Comparison of ENCODE assay signal across 16 cellular contexts in genomic region chr16:52872706-52873105, GRCh38.
DNase-seq lines count a peak whose midpoint lies in the region; ATAC-seq and TF ChIP-seq lines count a peak whose summit lies in the region.
"Had no signal": no experiment of that assay in that cellular context is flagged by ENCODE, and none has a peak within 500 bp of the region (broad histone marks: within the 10 kb centered on the region; RNA-seq: fewer than 3 reads in every experiment).

No MANE protein-coding gene starts in this region.

- H3K9me3 Mint-ChIP-seq in GM23338 = peaks cover 4% of the 10 kb centered on the region; the same call in 2 of the 3 replicates
- peaks cover 0 to 7% (median 0%) of the 10 kb centered on the region in 5 experiments for H3K9me3 Mint-ChIP-seq in brain
- H3K9me3 Mint-ChIP-seq in neural crest cell = peaks cover 4% of the 10 kb centered on the region
- H3K9me3 Mint-ChIP-seq: CD8-positive, alpha-beta T cell had no signal

- no peaks in the 10 kb centered on the region for H3K27me3 ChIP-seq in GM23338 (ENCODE audit: insufficient read depth)
- no peaks in the 10 kb centered on the region for H3K27me3 ChIP-seq in aorta (ENCODE audit: control insufficient read depth in 1 of 2, insufficient read depth in 2 of 2, low read length in 1 of 2)
- H3K27me3 ChIP-seq: BLaER1 treated with 17β-estradiol and CSF1 and Interleukin-3, amounts not matched to agents 10 nM and 100 nM had no signal

- no peaks in the 10 kb centered on the region for H4K20me1 ChIP-seq in GM23338 (replicated peaks; ENCODE audit: insufficient read depth)
- H4K20me1 ChIP-seq: BLaER1 treated with 17β-estradiol and CSF1 and Interleukin-3, amounts not matched to agents 10 nM and 100 nM had no signal

- H3K36me3 Mint-ChIP-seq in GM23338 (ENCODE audit: low read depth) (0 out of 3 replicates have a peak, but pooled peaks cover 3% of the 10 kb centered on the region), brain (no peaks in the 10 kb centered on the region), neural crest cell (ENCODE audit: low read depth) (peaks cover 4% of the 10 kb centered on the region)
- H3K36me3 Mint-ChIP-seq: CD8-positive, alpha-beta T cell had no signal

- no peak overlapping the region for H3K27ac Mint-ChIP-seq in GM23338
- peak overlapping the region in 4 of 5 experiments; percentile 32 to 87 (median 53) for H3K27ac Mint-ChIP-seq in brain
- peak overlapping the region; percentile 28 for H3K27ac Mint-ChIP-seq in neural crest cell (ENCODE audit: unreplicated experiment)
- H3K27ac Mint-ChIP-seq: B cell; CD8-positive, alpha-beta T cell; H9 had no signal

- H3K9me2 ChIP-seq in GM23338 (ENCODE audit: insufficient read depth) = peaks cover 6% of the 10 kb centered on the region; the same call in 1 of the 2 replicates

- ATAC-seq in GM23338 (no peak), aorta (ENCODE audit: low FRiP score) (no peak), left lobe of liver (no peak)
- ATAC-seq: CD8-positive, alpha-beta T cell had no signal

- H3K27me3 Mint-ChIP-seq in GM23338 (ENCODE audit: insufficient read depth, low read depth, poor library complexity) (no peaks in the 10 kb centered on the region), brain (no peaks in the 10 kb centered on the region), neural crest cell (ENCODE audit: low read depth) (no peaks in the 10 kb centered on the region)

- H3K79me2 ChIP-seq in GM23338 (replicated peaks; ENCODE audit: insufficient read depth) = no peaks in the 10 kb centered on the region

- H3K4me3 Mint-ChIP-seq in GM23338 (no peak overlapping the region), brain (peak overlapping the region in 3 of 5 experiments; percentile 5 to 55 (median 10)), neural crest cell (no peak overlapping the region)
- H3K4me3 Mint-ChIP-seq: B cell; CD8-positive, alpha-beta T cell; H9 had no signal

- no peak for TF ChIP-seq CTCF in GM23338 (conservative IDR thresholded peaks at IDR 0.05; ENCODE audit: low read depth in 2 of 2)
- no peak for TF ChIP-seq CTCF in brain (conservative IDR thresholded peaks at IDR 0.05)
- TF ChIP-seq CTCF in neural crest cell (conservative IDR thresholded peaks at IDR 0.05) = no peak

- H3F3A ChIP-seq in GM23338 (replicated peaks; ENCODE audit: low read depth) = no peaks in the 10 kb centered on the region

- no peaks in the 10 kb centered on the region for H3K9me3 ChIP-seq in aorta (ENCODE audit: control insufficient read depth, low read length)

- intact Hi-C loops in aorta (cut with DNase I) = no loop called here

- H3K4me3 ChIP-seq in GM23338 (no peak overlapping the region), aorta (ENCODE audit: low read length in 2 of 2) (no peak overlapping the region)
- H3K4me3 ChIP-seq: BLaER1 treated with 17β-estradiol and CSF1 and Interleukin-3, amounts not matched to agents 10 nM and 100 nM had no signal

- H3K27ac ChIP-seq in GM23338 (ENCODE audit: low read depth) (no peak overlapping the region), aorta (ENCODE audit: low read depth in 1 of 2, low read length in 2 of 2) (no peak overlapping the region)
- H3K27ac ChIP-seq: BLaER1 treated with 17β-estradiol and CSF1 and Interleukin-3, amounts not matched to agents 10 nM and 100 nM had no signal

- H3K4me1 ChIP-seq in GM23338 (ENCODE audit: insufficient read depth) (peaks cover 21% of the 10 kb centered on the region), aorta (ENCODE audit: control insufficient read depth in 1 of 2, insufficient read depth in 2 of 2, low read length in 2 of 2) (no peaks in the 10 kb centered on the region)
- H3K4me1 ChIP-seq: BLaER1 treated with 17β-estradiol and CSF1 and Interleukin-3, amounts not matched to agents 10 nM and 100 nM had no signal

- no peak overlapping the region for H3K4me2 ChIP-seq in GM23338
- H3K4me2 ChIP-seq: BLaER1 treated with 17β-estradiol and CSF1 and Interleukin-3, amounts not matched to agents 10 nM and 100 nM had no signal

- no peaks in the 10 kb centered on the region for H3K36me3 ChIP-seq in GM23338 (ENCODE audit: insufficient read depth)
- H3K36me3 ChIP-seq in aorta (ENCODE audit: control insufficient read depth in 1 of 2, insufficient read depth in 2 of 2, low read length in 1 of 2) = no peaks in the 10 kb centered on the region
- H3K36me3 ChIP-seq: BLaER1 treated with 17β-estradiol and CSF1 and Interleukin-3, amounts not matched to agents 10 nM and 100 nM had no signal

- H3K4me1 Mint-ChIP-seq in GM23338 (peaks cover 32% of the 10 kb centered on the region), brain (peaks cover 29% of the 10 kb centered on the region), neural crest cell (peaks cover 26% of the 10 kb centered on the region)
- H3K4me1 Mint-ChIP-seq: B cell had no signal

- DNase-seq in GM23338 (ENCODE audit: low spot score) = no peak
- no peak for DNase-seq in neural crest cell (ENCODE audit: low read depth, low spot score)
- peak; percentile 66 for DNase-seq in retina
- DNase-seq in glomerular visceral epithelial cell (ENCODE audit: extremely low spot score) = no peak
- DNase-seq in aorta = no peak
- no peak for DNase-seq in left lobe of liver (ENCODE audit: low spot score)
- DNase-seq: 8988T; Calu3; CD8-positive, alpha-beta T cell; DMS79 treated with DMSO at 0.1 percent for 48 hours; GF-D8; GOT3; H9 had no signal

- 0 out of 2 replicates have a peak overlapping the region, but pooled peaks have one; percentile 18 for H2AFZ ChIP-seq in GM23338

- WGBS in aorta, 2 donors = 72 to 82% methylated on average over 6 of the region's 6 CpGs

TF ChIP-seq in GM23338, 12 proteins besides CTCF, POLR2A, EP300 and RAD21 (continues in another document):
- no peak for TF ChIP-seq ZNF462 (CRISPR knock-in tag; IDR thresholded peaks at IDR 0.05)
- no peak for TF ChIP-seq JUNB (IDR thresholded peaks at IDR 0.05; ENCODE audit: unreplicated experiment)
- TF ChIP-seq NANOG (IDR thresholded peaks at IDR 0.05; ENCODE audit: borderline replicate concordance) = no peak
- no peak for TF ChIP-seq CREB1 (CRISPR knock-in tag; IDR thresholded peaks at IDR 0.05; ENCODE audit: low read depth)
- no peak for TF ChIP-seq ZNF114 (CRISPR knock-in tag; IDR thresholded peaks at IDR 0.05)
- no peak for TF ChIP-seq STAT1 (IDR thresholded peaks at IDR 0.05; ENCODE audit: unreplicated experiment)
- TF ChIP-seq EZH2 (IDR thresholded peaks at IDR 0.05; ENCODE audit: low read depth, unreplicated experiment) = no peak

Comparison
In these comparisons a context has a peak if more than half of its experiments do, and no peak if none do; other contexts are left out.
1. H3K4me3 Mint-ChIP-seq: peak in brain (3 of 5); none in GM23338 (single experiment) and neural crest cell (single experiment).